Comparison of ENCODE assay signal across 10 cellular contexts in the genomic region with DNA sequence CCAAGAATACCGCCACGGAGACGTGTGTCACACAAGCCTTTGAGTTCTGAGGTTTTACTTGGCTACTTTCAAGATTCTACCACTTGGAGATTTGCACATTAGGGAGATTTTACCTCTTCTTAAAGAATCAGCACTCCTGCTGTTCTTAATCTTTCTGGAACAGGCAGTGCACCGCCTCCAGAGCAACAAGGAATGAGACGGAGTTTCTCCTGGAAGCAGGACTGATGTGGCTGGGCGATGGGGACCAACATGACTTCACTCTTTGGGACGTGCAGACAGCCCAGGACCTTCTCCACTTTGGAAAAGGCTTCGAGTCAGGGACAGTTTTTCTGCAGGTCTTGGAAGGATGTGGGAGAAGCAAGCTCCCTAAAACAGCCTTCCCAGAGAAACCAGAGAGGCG.
DNase-seq lines count a peak whose midpoint lies in the region; ATAC-seq and TF ChIP-seq lines count a peak whose summit lies in the region.
"Had no signal": no experiment of that assay in that cellular context is flagged by ENCODE, and none has a peak within 500 bp of the region (broad histone marks: within the 10 kb centered on the region; RNA-seq: fewer than 3 reads in every experiment).

No MANE protein-coding gene starts in this region.

- H3K4me1 ChIP-seq in BLaER1 treated with 17β-estradiol and CSF1 and Interleukin-3, amounts not matched to agents 10 nM and 100 nM, result peaks cover 3 to 40% (median 35%) of the 10 kb centered on the region in 10 experiments; a peak in 17 of 20 replicates
- H3K4me1 ChIP-seq in NT2/D1 (ENCODE audit: insufficient read depth, insufficient read length) (peaks cover 9% of the 10 kb centered on the region), iPS-15b (ENCODE audit: control insufficient read depth, insufficient read depth, low read length) (no peaks in the 10 kb centered on the region), spleen (peaks cover 0 to under 1% (median 0%) of the 10 kb centered on the region in 6 donors), lower lobe of right lung (no peaks in the 10 kb centered on the region)

- H3K27me3 ChIP-seq in BLaER1 treated with 17β-estradiol and CSF1 and Interleukin-3, amounts not matched to agents 10 nM and 100 nM, result no peaks in the 10 kb centered on the region
- no peaks in the 10 kb centered on the region for H3K27me3 ChIP-seq in NT2/D1 (ENCODE audit: insufficient read depth, insufficient read length)
- H3K27me3 ChIP-seq in iPS-15b (ENCODE audit: control insufficient read depth, insufficient read depth, low read length), result no peaks in the 10 kb centered on the region
- H3K27me3 ChIP-seq in spleen (replicated peaks in 1 of 7), result no peaks in the 10 kb centered on the region
- no peaks in the 10 kb centered on the region for H3K27me3 ChIP-seq in lower lobe of right lung (ENCODE audit: low read depth)

- intact Hi-C loops in spleen (cut with DNase I; ENCODE audit: low total_unique reads), result no loop called here
- intact Hi-C loops in lower lobe of right lung (cut with DNase I), result no loop called here

- TF ChIP-seq POLR2A in spleen (IDR thresholded peaks at IDR 0.05), result no peak

- H3K4me3 ChIP-seq in BLaER1 treated with 17β-estradiol and CSF1 and Interleukin-3, amounts not matched to agents 10 nM and 100 nM, result no peak overlapping the region
- no peak overlapping the region for H3K4me3 ChIP-seq in NT2/D1 (ENCODE audit: insufficient read length, low read depth)
- H3K4me3 ChIP-seq in iPS-15b (ENCODE audit: low read depth, low read length), result no peak overlapping the region
- no peak overlapping the region for H3K4me3 ChIP-seq in spleen
- no peak overlapping the region for H3K4me3 ChIP-seq in lower lobe of right lung
- H3K4me3 ChIP-seq: GM23248 had no signal

- TF ChIP-seq CTCF in spleen (IDR thresholded peaks at IDR 0.05 in 8 of 11, conservative IDR thresholded peaks at IDR 0.05 in 3 of 11) (no peak), lower lobe of right lung (IDR thresholded peaks at IDR 0.05) (no peak)

- 89 to 97% (median 93%) methylated on average over 9 of the region's 9 CpGs for WGBS in spleen, 5 donors

- H3K9me3 ChIP-seq in BLaER1 treated with 17β-estradiol and CSF1 and Interleukin-3, amounts not matched to agents 10 nM and 100 nM (replicated peaks in 1 of 11), result no peaks in the 10 kb centered on the region
- H3K9me3 ChIP-seq in NT2/D1 (ENCODE audit: insufficient read depth, low read length) (no peaks in the 10 kb centered on the region), iPS-15b (ENCODE audit: control insufficient read depth, insufficient read depth, low read length) (no peaks in the 10 kb centered on the region), spleen (peaks cover 0 to 4% (median 0%) of the 10 kb centered on the region in 8 donors), lower lobe of right lung (no peaks in the 10 kb centered on the region)

- peak overlapping the region in 6 of 11 experiments; percentile 9 to 55 (median 26); a peak in 5 of 22 replicates for H3K27ac ChIP-seq in BLaER1 treated with 17β-estradiol and CSF1 and Interleukin-3, amounts not matched to agents 10 nM and 100 nM
- H3K27ac ChIP-seq in spleen, result no peak overlapping the region
- no peak overlapping the region for H3K27ac ChIP-seq in lower lobe of right lung
- H3K27ac ChIP-seq: GM23248 had no signal

- peak overlapping the region in 5 of 11 experiments; percentile 7 to 30 (median 22); a peak in 5 of 22 replicates for H3K9ac ChIP-seq in BLaER1 treated with 17β-estradiol and CSF1 and Interleukin-3, amounts not matched to agents 10 nM and 100 nM
- H3K9ac ChIP-seq in NT2/D1 (ENCODE audit: insufficient read length, low read depth) (peak overlapping the region; percentile 17), iPS-15b (ENCODE audit: low read depth, low read length) (peak overlapping the region; percentile 47)
- H3K9ac ChIP-seq: GM23248 had no signal

- peaks cover 0 to 19% (median 3%) of the 10 kb centered on the region in 11 experiments; a peak in 6 of 22 replicates for H4K20me1 ChIP-seq in BLaER1 treated with 17β-estradiol and CSF1 and Interleukin-3, amounts not matched to agents 10 nM and 100 nM

- DNase-seq in NT2/D1 (ENCODE audit: low read depth, low spot score) (no peak), spleen (peak; percentile 44), lower lobe of right lung (no peak), Ammon's horn (ENCODE audit: low spot score) (no peak), epidermal melanocyte (ENCODE audit: insufficient read length, low spot score) (no peak)
- DNase-seq: CD4-positive, CD25-positive, alpha-beta regulatory T cell; DMS53; GM23248 had no signal

- no peak for ATAC-seq in lower lobe of right lung

- peak overlapping the region in 9 of 11 experiments; percentile 40 to 79 (median 67); a peak in 17 of 22 replicates for H3K4me2 ChIP-seq in BLaER1 treated with 17β-estradiol and CSF1 and Interleukin-3, amounts not matched to agents 10 nM and 100 nM

- peaks cover 36 to 96% (median 78%) of the 10 kb centered on the region in 11 experiments for H3K36me3 ChIP-seq in BLaER1 treated with 17β-estradiol and CSF1 and Interleukin-3, amounts not matched to agents 10 nM and 100 nM
- H3K36me3 ChIP-seq in NT2/D1 (ENCODE audit: insufficient read depth, insufficient read length, low read length) (peaks cover 28% of the 10 kb centered on the region), iPS-15b (ENCODE audit: control insufficient read depth, insufficient read depth, low read length) (peaks cover 14% of the 10 kb centered on the region), spleen (peaks cover 0 to 95% (median 48%) of the 10 kb centered on the region in 6 donors), lower lobe of right lung (peaks cover 66% of the 10 kb centered on the region)

Comparison
In these comparisons a context has a peak if more than half of its experiments do, and no peak if none do; other contexts are left out.
1. H3K27ac ChIP-seq: peak in BLaER1 treated with 17β-estradiol and CSF1 and Interleukin-3, amounts not matched to agents 10 nM and 100 nM (6 of 11); none in spleen (0 of 8) and lower lobe of right lung (single experiment).